34 cellular contexts compared by ENCODE assay signal in the genomic region with DNA sequence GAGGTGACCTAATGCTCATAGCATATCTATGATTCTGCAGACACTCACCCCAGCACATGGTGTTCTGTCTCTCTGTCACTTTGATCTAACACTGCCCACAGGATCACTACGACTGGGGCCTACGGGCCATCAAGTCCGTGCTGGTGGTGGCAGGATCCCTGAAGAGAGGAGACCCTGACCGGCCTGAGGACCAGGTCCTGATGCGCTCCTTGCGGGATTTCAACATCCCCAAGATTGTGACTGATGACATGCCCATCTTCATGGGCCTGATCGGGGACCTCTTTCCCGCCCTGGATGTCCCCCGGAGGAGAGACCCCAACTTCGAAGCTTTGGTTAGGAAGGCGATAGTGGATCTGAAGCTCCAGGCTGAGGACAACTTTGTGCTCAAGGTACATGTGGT.
"Had no signal": no experiment of that assay in that cellular context is flagged by ENCODE, and none has a peak within 500 bp of the region (broad histone marks: within the 10 kb centered on the region; RNA-seq: fewer than 3 reads in every experiment).

No MANE protein-coding gene starts in this region.

- DNase-seq: Karpas-422, Kasumi-1, MG63, MM.1S, MV-4-11, NCI-H1048, NCI-H1092, NCI-H1092 treated with DMSO at 0.1 percent for 48 hours, NCI-H1105, NCI-H1105 treated with DMSO at 0.1 percent for 48 hours, NCI-H1417, NCI-H1417 treated with DMSO at 0.1 percent for 48 hours, NCI-H1436, NCI-H1436 treated with DMSO at 0.1 percent for 48 hours, NCI-H146, NCI-H1694, NCI-H1694 treated with DMSO at 0.1 percent for 48 hours, NCI-H187, NCI-H187 treated with DMSO at 0.1 percent for 48 hours, NCI-H1930, NCI-H2029, NCI-H2029 treated with DMSO at 0.1 percent for 48 hours, NCI-H2081, NCI-H2081 treated with DMSO at 0.1 percent for 48 hours, NCI-H2107, NCI-H2171, NCI-H2171 treated with DMSO at 0.1 percent for 48 hours, NCI-H2227 treated with DMSO at 0.1 percent for 48 hours, NCI-H226, NCI-H345, NCI-H446, NCI-H446 treated with DMSO at 0.1 percent for 48 hours, NCI-H510A, NCI-H510A treated with DMSO at 0.1 percent for 48 hours had no signal
